ENCODE assay signal across 9 cellular contexts in genomic region chr11:73477518-73477917, GRCh38.
"Had no signal": no experiment of that assay in that cellular context is flagged by ENCODE, and none has a peak within 500 bp of the region (broad histone marks: within the 10 kb centered on the region; RNA-seq: fewer than 3 reads in every experiment).

No MANE protein-coding gene starts in this region.

- H3K4me3 ChIP-seq: GM23248, HAP-1 had no signal

- H3K9ac ChIP-seq: GM23248 had no signal

- DNase-seq: GM23248, GOT3, H7, KG1 had no signal

- H3K27ac Mint-ChIP-seq: IgD-negative memory B cell had no signal

- H3K4me3 Mint-ChIP-seq: IgD-negative memory B cell had no signal

- H3K9me3 ChIP-seq: HAP-1 had no signal

- H3K27me3 Mint-ChIP-seq: IgD-negative memory B cell had no signal

- H2AFZ ChIP-seq: GM23248 had no signal

- H3K27ac ChIP-seq: GM23248, HL-60 had no signal

- FAIRE-seq: HepG2 had no signal

- H3K4me1 ChIP-seq: HAP-1 had no signal

- H3K36me3 ChIP-seq: HAP-1 had no signal

- ATAC-seq: HCT116, HepG2 had no signal
